ENCODE assay signal across 19 cellular contexts in the genomic region with DNA sequence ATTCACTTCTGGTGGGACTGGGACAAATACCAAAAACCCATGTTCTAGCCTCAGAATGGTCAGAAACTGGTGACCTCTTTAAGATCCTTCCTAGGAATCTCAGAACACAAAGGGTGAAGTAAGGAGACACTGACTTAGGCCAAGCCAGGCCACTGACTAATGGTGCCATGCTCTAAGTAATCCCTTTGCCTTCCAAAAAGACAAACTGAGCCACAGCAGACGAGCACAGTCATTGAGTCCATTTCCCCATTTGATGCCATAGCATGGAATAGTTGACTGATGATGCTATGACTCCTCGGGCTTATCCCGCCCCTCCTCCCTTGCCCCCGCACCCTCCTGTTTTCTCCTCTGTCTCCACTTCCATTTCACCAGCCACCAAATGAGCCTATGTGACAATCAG.
DNase-seq lines count a peak whose midpoint lies in the region; ATAC-seq and TF ChIP-seq lines count a peak whose summit lies in the region.
"Had no signal": no experiment of that assay in that cellular context is flagged by ENCODE, and none has a peak within 500 bp of the region (broad histone marks: within the 10 kb centered on the region; RNA-seq: fewer than 3 reads in every experiment).

No MANE protein-coding gene starts in this region.

- H3K4me1 Mint-ChIP-seq in CD4-positive, alpha-beta memory T cell: no peaks in the 10 kb centered on the region
- H3K4me1 Mint-ChIP-seq: activated naive CD4-positive, alpha-beta T cell treated with anti-CD3 and anti-CD28 coated beads, Interleukin-2, amount 50 U/mL, for 24 hours had no signal

- H3K9me3 ChIP-seq in esophagus (ENCODE audit: control insufficient read depth in 2 of 2, insufficient read depth in 1 of 2, low read depth in 1 of 2, low read length in 1 of 2) (no peaks in the 10 kb centered on the region), right cardiac atrium (ENCODE audit: control insufficient read depth, low read length) (no peaks in the 10 kb centered on the region), gastrocnemius medialis (no peaks in the 10 kb centered on the region), uterus (no peaks in the 10 kb centered on the region)
- H3K9me3 ChIP-seq in CD4-positive, alpha-beta memory T cell (ENCODE audit: control insufficient read depth in 1 of 2, low read length in 2 of 2): no peaks in the 10 kb centered on the region

- no peaks in the 10 kb centered on the region for H3K9me3 Mint-ChIP-seq in CD4-positive, alpha-beta memory T cell
- H3K9me3 Mint-ChIP-seq: activated naive CD4-positive, alpha-beta T cell treated with anti-CD3 and anti-CD28 coated beads, Interleukin-2, amount 50 U/mL, for 24 hours; brain; CD4-positive, alpha-beta T cell; neural crest cell had no signal

- no peak for TF ChIP-seq POLR2A in gastrocnemius medialis (IDR thresholded peaks at IDR 0.05)
- no peak for TF ChIP-seq POLR2A in uterus (IDR thresholded peaks at IDR 0.05)

- no peaks in the 10 kb centered on the region for H3K36me3 Mint-ChIP-seq in CD4-positive, alpha-beta memory T cell
- H3K36me3 Mint-ChIP-seq: activated naive CD4-positive, alpha-beta T cell treated with anti-CD3 and anti-CD28 coated beads, Interleukin-2, amount 50 U/mL, for 24 hours; brain had no signal

- POLR2A ChIA-PET in CD4-positive, alpha-beta memory T cell (lab: Charles Lee; ENCODE audit: partially characterized antibody): no interaction called here

- peak overlapping the region; percentile 20 to 26 for H3K27ac ChIP-seq in esophagus (ENCODE audit: low read depth in 2 of 2, low read length in 1 of 2)
- H3K27ac ChIP-seq in right cardiac atrium (ENCODE audit: low read length): peak overlapping the region; percentile 90
- peak overlapping the region; percentile 74 to 93 (median 87) for H3K27ac ChIP-seq in gastrocnemius medialis
- H3K27ac ChIP-seq in uterus: peak overlapping the region; percentile 44 to 66
- no peak overlapping the region for H3K27ac ChIP-seq in CD4-positive, alpha-beta memory T cell (ENCODE audit: low read depth, low read length)

- H3K27me3 Mint-ChIP-seq in CD4-positive, alpha-beta memory T cell: no peaks in the 10 kb centered on the region
- H3K27me3 Mint-ChIP-seq: activated naive CD4-positive, alpha-beta T cell treated with anti-CD3 and anti-CD28 coated beads, Interleukin-2, amount 50 U/mL, for 24 hours; brain; CD4-positive, alpha-beta T cell had no signal

- H3K4me3 Mint-ChIP-seq in CD4-positive, alpha-beta memory T cell: no peak overlapping the region
- H3K4me3 Mint-ChIP-seq: activated naive CD4-positive, alpha-beta T cell treated with anti-CD3 and anti-CD28 coated beads, Interleukin-2, amount 50 U/mL, for 24 hours; activated T-helper 1 cell treated with anti-CD3 and anti-CD28 coated beads, Interleukin-12 subunit alpha, Interleukin-12 subunit beta, Interleukin-2, Interleukin-4 antibody, amounts not matched to agents 30 ng/mL and 10 ng/mL and 1 ng/mL, durations not matched to agents 14 hours and 24 hours and 36 hours; brain; CD4-positive, alpha-beta T cell; neural crest cell had no signal

- DNase-seq in right cardiac atrium (no peak), gastrocnemius medialis (peak; percentile 11 to 72), uterus (no peak), NCI-H2171 (lab: John Stamatoyannopoulos, UW) (no peak)
- DNase-seq in CD4-positive, alpha-beta memory T cell: no peak
- DNase-seq: activated CD4-positive, alpha-beta T cell treated with anti-CD3 and anti-CD28 coated beads for 1 hour; CD4-positive, alpha-beta T cell; foreskin melanocyte; IMR-90; midbrain; NCI-H1417; stimulated activated CD4-positive, alpha-beta T cell treated with anti-CD3 and anti-CD28 coated beads, Interleukin-15, amount 100 ng/mL, for 24 hours had no signal

- WGBS in esophagus, 2 donors: 73 to 80% methylated on average over 4 of the region's 4 CpGs
- 81% methylated on average over 4 of the region's 4 CpGs for WGBS in right cardiac atrium

- peak; percentile 15 to 36 for ATAC-seq in right cardiac atrium
- peak; percentile 66 to 70 for ATAC-seq in gastrocnemius medialis
- ATAC-seq in SK-N-SH treated with all-trans-retinoic acid at 6 μM for 48 hours: no peak
- ATAC-seq: GM12878 had no signal

- CTCF ChIA-PET in CD4-positive, alpha-beta memory T cell (lab: Charles Lee; ENCODE audit: partially characterized antibody): no interaction called here

- H3K4me3 ChIP-seq in esophagus (ENCODE audit: low read depth in 1 of 2, low read length in 2 of 2) (no peak overlapping the region), right cardiac atrium (ENCODE audit: low read length) (no peak overlapping the region), gastrocnemius medialis (no peak overlapping the region), uterus (no peak overlapping the region)
- H3K4me3 ChIP-seq in CD4-positive, alpha-beta memory T cell (ENCODE audit: low read length in 2 of 2): no peak overlapping the region
- H3K4me3 ChIP-seq: GM12878 had no signal

- H3K4me1 ChIP-seq in esophagus (ENCODE audit: control insufficient read depth in 2 of 2, insufficient read depth in 2 of 2, low read length in 1 of 2) (no peaks in the 10 kb centered on the region), right cardiac atrium (ENCODE audit: control insufficient read depth, insufficient read depth, low read length) (peaks cover 13% of the 10 kb centered on the region), gastrocnemius medialis (peaks cover 25 to 29% of the 10 kb centered on the region in 2 donors), uterus (peaks cover 0 to 6% of the 10 kb centered on the region in 2 donors)
- H3K4me1 ChIP-seq in CD4-positive, alpha-beta memory T cell (ENCODE audit: insufficient read depth, low read length): no peaks in the 10 kb centered on the region

- H3K27ac Mint-ChIP-seq in CD4-positive, alpha-beta memory T cell: no peak overlapping the region
- H3K27ac Mint-ChIP-seq: activated naive CD4-positive, alpha-beta T cell treated with anti-CD3 and anti-CD28 coated beads, Interleukin-2, amount 50 U/mL, for 24 hours; activated T-helper 1 cell treated with anti-CD3 and anti-CD28 coated beads, Interleukin-12 subunit alpha, Interleukin-12 subunit beta, Interleukin-2, Interleukin-4 antibody, amounts not matched to agents 30 ng/mL and 10 ng/mL and 1 ng/mL, durations not matched to agents 14 hours and 24 hours and 36 hours; brain; CD4-positive, alpha-beta T cell had no signal

- no peaks in the 10 kb centered on the region for H3K36me3 ChIP-seq in esophagus (ENCODE audit: control insufficient read depth in 2 of 2, insufficient read depth in 2 of 2, low read length in 1 of 2)
- no peaks in the 10 kb centered on the region for H3K36me3 ChIP-seq in gastrocnemius medialis
- H3K36me3 ChIP-seq in uterus: no peaks in the 10 kb centered on the region
- no peaks in the 10 kb centered on the region for H3K36me3 ChIP-seq in CD4-positive, alpha-beta memory T cell (ENCODE audit: insufficient read depth, low read length)

- H3K27me3 ChIP-seq in esophagus (ENCODE audit: control insufficient read depth in 1 of 2, insufficient read depth in 2 of 2, low read length in 2 of 2) (no peaks in the 10 kb centered on the region), right cardiac atrium (ENCODE audit: control insufficient read depth, insufficient read depth) (no peaks in the 10 kb centered on the region), gastrocnemius medialis (no peaks in the 10 kb centered on the region), uterus (no peaks in the 10 kb centered on the region)
- no peaks in the 10 kb centered on the region for H3K27me3 ChIP-seq in CD4-positive, alpha-beta memory T cell (ENCODE audit: insufficient read depth, low read length)

- TF ChIP-seq CTCF in gastrocnemius medialis (IDR thresholded peaks at IDR 0.05 in 4 of 5, conservative IDR thresholded peaks at IDR 0.05 in 1 of 5) (no peak), uterus (IDR thresholded peaks at IDR 0.05) (no peak)

- intact Hi-C loops in right cardiac atrium (cut with DNase I): no loop called here
- intact Hi-C loops in gastrocnemius medialis (cut with DNase I; ENCODE audit: low total_unique reads): loop anchor here (1.0 to 2.0 kb wide), 5 partner anchors 24 to 156 kb away; no protein-coding TSS in a partner anchor
- intact Hi-C loops in uterus (cut with DNase I; ENCODE audit: low total_unique reads): no loop called here
- intact Hi-C loops in CD4-positive, alpha-beta memory T cell (cut with micrococcal nuclease): no loop called here

- in situ Hi-C loops in gastrocnemius medialis (cut with MboI; ENCODE audit: low sequenced_read_pairs in 4 of 4): no loop called here

TF ChIP-seq in SK-N-SH treated with all-trans-retinoic acid at 6 μM for 48 hours, 23 proteins besides CTCF, POLR2A, EP300 and RAD21 (continues in another document):
- TF ChIP-seq, protein P1, sequence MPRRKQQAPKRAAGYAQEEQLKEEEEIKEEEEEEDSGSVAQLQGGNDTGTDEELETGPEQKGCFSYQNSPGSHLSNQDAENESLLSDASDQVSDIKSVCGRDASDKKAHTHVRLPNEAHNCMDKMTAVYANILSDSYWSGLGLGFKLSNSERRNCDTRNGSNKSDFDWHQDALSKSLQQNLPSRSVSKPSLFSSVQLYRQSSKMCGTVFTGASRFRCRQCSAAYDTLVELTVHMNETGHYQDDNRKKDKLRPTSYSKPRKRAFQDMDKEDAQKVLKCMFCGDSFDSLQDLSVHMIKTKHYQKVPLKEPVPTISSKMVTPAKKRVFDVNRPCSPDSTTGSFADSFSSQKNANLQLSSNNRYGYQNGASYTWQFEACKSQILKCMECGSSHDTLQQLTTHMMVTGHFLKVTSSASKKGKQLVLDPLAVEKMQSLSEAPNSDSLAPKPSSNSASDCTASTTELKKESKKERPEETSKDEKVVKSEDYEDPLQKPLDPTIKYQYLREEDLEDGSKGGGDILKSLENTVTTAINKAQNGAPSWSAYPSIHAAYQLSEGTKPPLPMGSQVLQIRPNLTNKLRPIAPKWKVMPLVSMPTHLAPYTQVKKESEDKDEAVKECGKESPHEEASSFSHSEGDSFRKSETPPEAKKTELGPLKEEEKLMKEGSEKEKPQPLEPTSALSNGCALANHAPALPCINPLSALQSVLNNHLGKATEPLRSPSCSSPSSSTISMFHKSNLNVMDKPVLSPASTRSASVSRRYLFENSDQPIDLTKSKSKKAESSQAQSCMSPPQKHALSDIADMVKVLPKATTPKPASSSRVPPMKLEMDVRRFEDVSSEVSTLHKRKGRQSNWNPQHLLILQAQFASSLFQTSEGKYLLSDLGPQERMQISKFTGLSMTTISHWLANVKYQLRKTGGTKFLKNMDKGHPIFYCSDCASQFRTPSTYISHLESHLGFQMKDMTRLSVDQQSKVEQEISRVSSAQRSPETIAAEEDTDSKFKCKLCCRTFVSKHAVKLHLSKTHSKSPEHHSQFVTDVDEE (CRISPR knock-in tag; IDR thresholded peaks at IDR 0.05): no peak
- no peak for TF ChIP-seq ESRRG (CRISPR knock-in tag; IDR thresholded peaks at IDR 0.05)

Comparison
In these comparisons a context has a peak if more than half of its experiments do, and no peak if none do; other contexts are left out.
1. DNase-seq: peak in gastrocnemius medialis (2 of 2); none in right cardiac atrium (0 of 3), uterus (0 of 2), CD4-positive, alpha-beta memory T cell (0 of 5) and NCI-H2171 (single experiment).